8 cellular contexts compared by ENCODE assay signal in genomic region chr1:12454406-12455391, GRCh38.
DNase-seq lines count a peak whose midpoint lies in the region; ATAC-seq and TF ChIP-seq lines count a peak whose summit lies in the region.

No MANE protein-coding gene starts in this region.

- no peaks in the 10 kb centered on the region for H3K9me3 Mint-ChIP-seq in activated T-helper 2 cell treated with anti-CD3 and anti-CD28 coated beads, Interferon-gamma antibody, Interleukin-2, Interleukin-4, amounts not matched to agents 10 μg/mL and 5 μg/mL and 100 μg/mL, durations not matched to agents 14 hours and 24 hours and 36 hours

- ATAC-seq in omental fat pad (ENCODE audit: low FRiP score) (peak; percentile 45), HG02885 (IDR thresholded peaks at IDR 0.05; ENCODE audit: poor library complexity, unreplicated experiment) (no peak), GM19351 (IDR thresholded peaks at IDR 0.05; ENCODE audit: unreplicated experiment) (no peak)

- H3K27me3 ChIP-seq in BLaER1 = no peaks in the 10 kb centered on the region

- H3K4me1 Mint-ChIP-seq in activated T-helper 2 cell treated with anti-CD3 and anti-CD28 coated beads, Interferon-gamma antibody, Interleukin-2, Interleukin-4, amounts not matched to agents 10 μg/mL and 5 μg/mL and 100 μg/mL, durations not matched to agents 14 hours and 24 hours and 36 hours (ENCODE audit: low read depth) = peaks cover 68% of the 10 kb centered on the region

- peaks cover 92% of the 10 kb centered on the region for H3K4me1 ChIP-seq in BLaER1

- H4K20me1 ChIP-seq in BLaER1 = no peaks in the 10 kb centered on the region

- no peak overlapping the region for H3K4me3 ChIP-seq in BLaER1

- no peaks in the 10 kb centered on the region for H3K27me3 Mint-ChIP-seq in activated T-helper 2 cell treated with anti-CD3 and anti-CD28 coated beads, Interferon-gamma antibody, Interleukin-2, Interleukin-4, amounts not matched to agents 10 μg/mL and 5 μg/mL and 100 μg/mL, durations not matched to agents 14 hours and 24 hours and 36 hours (ENCODE audit: low read depth)

- TF ChIP-seq CTCF in omental fat pad (IDR thresholded peaks at IDR 0.05) = no peak

- intact Hi-C loops in activated T-helper 2 cell treated with anti-CD3 and anti-CD28 coated beads, Interferon-gamma antibody, Interleukin-2, Interleukin-4, amounts not matched to agents 10 μg/mL and 5 μg/mL and 100 μg/mL, durations not matched to agents 14 hours and 24 hours and 36 hours (cut with micrococcal nuclease) = no loop called here

- no peak overlapping the region for H3K27ac Mint-ChIP-seq in activated T-helper 2 cell treated with anti-CD3 and anti-CD28 coated beads, Interferon-gamma antibody, Interleukin-2, Interleukin-4, amounts not matched to agents 10 μg/mL and 5 μg/mL and 100 μg/mL, durations not matched to agents 14 hours and 24 hours and 36 hours

- H3K9ac ChIP-seq in BLaER1 = peak overlapping the region; percentile 26

- peaks cover 65% of the 10 kb centered on the region for H3K36me3 Mint-ChIP-seq in activated T-helper 2 cell treated with anti-CD3 and anti-CD28 coated beads, Interferon-gamma antibody, Interleukin-2, Interleukin-4, amounts not matched to agents 10 μg/mL and 5 μg/mL and 100 μg/mL, durations not matched to agents 14 hours and 24 hours and 36 hours (ENCODE audit: low read depth)

- H3K4me2 ChIP-seq in BLaER1 = peak overlapping the region; percentile 67

- H3K36me3 ChIP-seq in BLaER1 = peaks cover 48% of the 10 kb centered on the region

- H3K27ac ChIP-seq in BLaER1 = peak overlapping the region; percentile 76

- no peak overlapping the region for H3K4me3 Mint-ChIP-seq in activated T-helper 2 cell treated with anti-CD3 and anti-CD28 coated beads, Interferon-gamma antibody, Interleukin-2, Interleukin-4, amounts not matched to agents 10 μg/mL and 5 μg/mL and 100 μg/mL, durations not matched to agents 14 hours and 24 hours and 36 hours (ENCODE audit: low read depth)

- DNase-seq in M059J (ENCODE audit: low read depth) (peak; percentile 96), dermis blood vessel endothelial cell (peak; percentile 61), omental fat pad (ENCODE audit: low spot score) (no peak)
- no peak for DNase-seq in effector CD4-positive, alpha-beta T cell
- DNase-seq in activated T-helper 2 cell treated with anti-CD3 and anti-CD28 coated beads, Interferon-gamma antibody, Interleukin-2, Interleukin-4, amounts not matched to agents 10 μg/mL and 5 μg/mL and 100 μg/mL, durations not matched to agents 14 hours and 24 hours and 36 hours (ENCODE audit: low spot score) = no peak

- H3K9me3 ChIP-seq in BLaER1 = no peaks in the 10 kb centered on the region

Comparison
In these comparisons a context has a peak if more than half of its experiments do, and no peak if none do; other contexts are left out.
1. DNase-seq: peak in M059J (single experiment) and dermis blood vessel endothelial cell (single experiment); none in omental fat pad (single experiment), effector CD4-positive, alpha-beta T cell (single experiment) and activated T-helper 2 cell treated with anti-CD3 and anti-CD28 coated beads, Interferon-gamma antibody, Interleukin-2, Interleukin-4, amounts not matched to agents 10 μg/mL and 5 μg/mL and 100 μg/mL, durations not matched to agents 14 hours and 24 hours and 36 hours (single experiment).